In genomic region chr12:124804011-124804621, GRCh38 we compare ENCODE assay signal across 10 cellular contexts. TPM values are rescaled to one million over a fixed set of nuclear protein-coding genes. Genes with fewer than 3 reads are reported as not detected.
DNase-seq lines count a peak whose midpoint lies in the region; ATAC-seq and TF ChIP-seq lines count a peak whose summit lies in the region.
"Had no signal": no experiment of that assay in that cellular context is flagged by ENCODE, and none has a peak within 500 bp of the region (broad histone marks: within the 10 kb centered on the region; RNA-seq: fewer than 3 reads in every experiment).

No MANE protein-coding gene starts in this region.

- no peak for TF ChIP-seq POLR2A in esophagus muscularis mucosa (IDR thresholded peaks at IDR 0.05; ENCODE audit: low read depth)

- H3K27me3 ChIP-seq in esophagus muscularis mucosa (no peaks in the 10 kb centered on the region), osteoblast (ENCODE audit: insufficient read depth, low read length) (no peaks in the 10 kb centered on the region)

- H4K20me1 ChIP-seq in osteoblast (ENCODE audit: insufficient read depth, low read length), result no peaks in the 10 kb centered on the region

- no peaks in the 10 kb centered on the region for H3K79me2 ChIP-seq in osteoblast (ENCODE audit: insufficient read depth, low read length)

- H3K36me3 Mint-ChIP-seq in activated naive CD4-positive, alpha-beta T cell treated with anti-CD3 and anti-CD28 coated beads, Interleukin-2, amount 50 U/mL, for 72 hours, result peaks cover 0 to 6% of the 10 kb centered on the region in 2 donors
- H3K36me3 Mint-ChIP-seq: activated naive CD8-positive, alpha-beta T cell treated with anti-CD3 and anti-CD28 coated beads, Interleukin-2, amount 10 ng/mL, durations not matched to agents 7 days and 5 days had no signal

- no peak overlapping the region for H3K4me2 ChIP-seq in osteoblast (ENCODE audit: insufficient read depth, low read length)

- ATAC-seq in activated naive CD4-positive, alpha-beta T cell treated with anti-CD3 and anti-CD28 coated beads, Interleukin-2, amount 50 U/mL, for 72 hours, result no peak
- ATAC-seq in GM18520 (IDR thresholded peaks at IDR 0.05; ENCODE audit: unreplicated experiment) (no peak), GM19035 (IDR thresholded peaks at IDR 0.05; ENCODE audit: unreplicated experiment) (no peak)

- no peak for TF ChIP-seq EP300 in esophagus muscularis mucosa (IDR thresholded peaks at IDR 0.05)

- peaks cover 0 to 24% (median 12%) of the 10 kb centered on the region in 4 donors for H3K36me3 ChIP-seq in esophagus muscularis mucosa
- no peaks in the 10 kb centered on the region for H3K36me3 ChIP-seq in osteoblast (ENCODE audit: insufficient read depth, low read length)

- H3K4me3 ChIP-seq in esophagus muscularis mucosa, result no peak overlapping the region
- H3K4me3 ChIP-seq in osteoblast (ENCODE audit: insufficient read depth, low read length), result no peak overlapping the region

- no peak overlapping the region for H3K27ac Mint-ChIP-seq in activated naive CD4-positive, alpha-beta T cell treated with anti-CD3 and anti-CD28 coated beads, Interleukin-2, amount 50 U/mL, for 72 hours
- H3K27ac Mint-ChIP-seq: activated naive CD8-positive, alpha-beta T cell treated with anti-CD3 and anti-CD28 coated beads, Interleukin-2, amount 10 ng/mL, durations not matched to agents 7 days and 5 days had no signal

- TF ChIP-seq CTCF in esophagus muscularis mucosa (IDR thresholded peaks at IDR 0.05) (peak in 1 of 3 experiments; percentile 8), osteoblast (IDR thresholded peaks at IDR 0.05; ENCODE audit: extremely low read depth, low read depth, low read length) (no peak)

- DNase-seq in EH (ENCODE audit: low read depth) (peak; percentile 9), NCI-H82 (lab: John Stamatoyannopoulos, UW) (peak; percentile 80), esophagus muscularis mucosa (ENCODE audit: extremely low spot score) (no peak), osteoblast (ENCODE audit: insufficient read length, low spot score, missing footprints) (peak; percentile 86), NCI-H748 treated with DMSO at 0.1 percent for 48 hours (lab: John Stamatoyannopoulos, UW) (no peak)
- DNase-seq in activated naive CD4-positive, alpha-beta T cell treated with anti-CD3 and anti-CD28 coated beads, Interleukin-2, amount 50 U/mL, for 72 hours (ENCODE audit: low spot score in 2 of 2), result no peak
- DNase-seq: activated naive CD8-positive, alpha-beta T cell treated with anti-CD3 and anti-CD28 coated beads, Interleukin-2, amount 10 ng/mL, durations not matched to agents 7 days and 5 days; RPMI8226 had no signal

- H3K27ac ChIP-seq in esophagus muscularis mucosa (replicated peaks in 1 of 4) (peak overlapping the region; percentile 52 to 64 (median 54)), osteoblast (ENCODE audit: low read depth, low read length) (no peak overlapping the region)

- no peaks in the 10 kb centered on the region for H3K9me3 Mint-ChIP-seq in activated naive CD4-positive, alpha-beta T cell treated with anti-CD3 and anti-CD28 coated beads, Interleukin-2, amount 50 U/mL, for 72 hours
- H3K9me3 Mint-ChIP-seq: activated naive CD8-positive, alpha-beta T cell treated with anti-CD3 and anti-CD28 coated beads, Interleukin-2, amount 10 ng/mL, durations not matched to agents 7 days and 5 days had no signal

- H3K4me1 ChIP-seq in esophagus muscularis mucosa (peaks cover 0 to 13% (median 12%) of the 10 kb centered on the region in 4 donors), osteoblast (ENCODE audit: insufficient read depth, low read length) (no peaks in the 10 kb centered on the region)

- no peak overlapping the region for H2AFZ ChIP-seq in osteoblast (ENCODE audit: low read length)

- no peaks in the 10 kb centered on the region for H3K9me3 ChIP-seq in esophagus muscularis mucosa
- no peaks in the 10 kb centered on the region for H3K9me3 ChIP-seq in osteoblast (ENCODE audit: low read depth, low read length)

- 59% methylated on average over 8 of the region's 9 CpGs for WGBS in esophagus muscularis mucosa

- intact Hi-C loops in esophagus muscularis mucosa (cut with DNase I), result no loop called here

RNA-seq across cellular contexts. Expression of gene SCARB1, which starts 59.5 kb away (rescaled TPM):
- 10 to 100 TPM in 2 of 4 donors, 1 to 10 TPM in 2; 8.3 to 24.1 (median 13.0) TPM for total RNA-seq in esophagus muscularis mucosa
- total RNA-seq in osteoblast, result 9.4 and 10.9 TPM in 2 replicates
- 10 to 100 TPM; 15.3 to 23.6 TPM for total RNA-seq in activated naive CD4-positive, alpha-beta T cell treated with anti-CD3 and anti-CD28 coated beads, Interleukin-2, amount 50 U/mL, for 72 hours

Comparison
In these comparisons a context has a peak if more than half of its experiments do, and no peak if none do; other contexts are left out.
1. DNase-seq: peak in EH (single experiment), NCI-H82 (single experiment) and osteoblast (single experiment); none in esophagus muscularis mucosa (single experiment), activated naive CD4-positive, alpha-beta T cell treated with anti-CD3 and anti-CD28 coated beads, Interleukin-2, amount 50 U/mL, for 72 hours (0 of 2) and NCI-H748 treated with DMSO at 0.1 percent for 48 hours (single experiment).